1 cellular context compared by ENCODE assay signal in genomic region chr19:53057904-53058579, GRCh38.
A peak's percentile ranks its signal among the peaks of the same experiment; 100 is the strongest.
TF ChIP-seq lines count a peak whose summit lies in the region.

No MANE protein-coding gene starts in this region.

TF ChIP-seq in IMR-90, 13 proteins besides CTCF, POLR2A, EP300 and RAD21 (continued from another document):
- TF ChIP-seq, protein P1, sequence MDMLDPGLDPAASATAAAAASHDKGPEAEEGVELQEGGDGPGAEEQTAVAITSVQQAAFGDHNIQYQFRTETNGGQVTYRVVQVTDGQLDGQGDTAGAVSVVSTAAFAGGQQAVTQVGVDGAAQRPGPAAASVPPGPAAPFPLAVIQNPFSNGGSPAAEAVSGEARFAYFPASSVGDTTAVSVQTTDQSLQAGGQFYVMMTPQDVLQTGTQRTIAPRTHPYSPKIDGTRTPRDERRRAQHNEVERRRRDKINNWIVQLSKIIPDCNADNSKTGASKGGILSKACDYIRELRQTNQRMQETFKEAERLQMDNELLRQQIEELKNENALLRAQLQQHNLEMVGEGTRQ (IDR thresholded peaks at IDR 0.05; ENCODE audit: low read depth, low read length): no peak
- TF ChIP-seq NFE2L2 (IDR thresholded peaks at IDR 0.05; ENCODE audit: low read depth, low read length) (no peak), SMC3 (IDR thresholded peaks at IDR 0.05; ENCODE audit: low read depth, low read length) (no peak), CHD1 (IDR thresholded peaks at IDR 0.05; ENCODE audit: low read depth, low read length) (no peak), RCOR1 (IDR thresholded peaks at IDR 0.05; ENCODE audit: insufficient replicate concordance, low read length) (no peak), BHLHE40 (IDR thresholded peaks at IDR 0.05; ENCODE audit: low read depth, low read length) (peak; percentile 28; the same call in 1 of the 2 replicates), FOS (IDR thresholded peaks at IDR 0.05; ENCODE audit: low read depth, low read length) (no peak), RFX5 (IDR thresholded peaks at IDR 0.05; ENCODE audit: low read depth, low read length) (no peak), CEBPB (IDR thresholded peaks at IDR 0.05; ENCODE audit: low read depth, low read length) (no peak), MAZ (IDR thresholded peaks at IDR 0.05; ENCODE audit: borderline replicate concordance, low read depth, low read length) (no peak), MAFK (IDR thresholded peaks at IDR 0.05; ENCODE audit: low read depth, low read length) (no peak)
- TF ChIP-seq, protein P2, sequence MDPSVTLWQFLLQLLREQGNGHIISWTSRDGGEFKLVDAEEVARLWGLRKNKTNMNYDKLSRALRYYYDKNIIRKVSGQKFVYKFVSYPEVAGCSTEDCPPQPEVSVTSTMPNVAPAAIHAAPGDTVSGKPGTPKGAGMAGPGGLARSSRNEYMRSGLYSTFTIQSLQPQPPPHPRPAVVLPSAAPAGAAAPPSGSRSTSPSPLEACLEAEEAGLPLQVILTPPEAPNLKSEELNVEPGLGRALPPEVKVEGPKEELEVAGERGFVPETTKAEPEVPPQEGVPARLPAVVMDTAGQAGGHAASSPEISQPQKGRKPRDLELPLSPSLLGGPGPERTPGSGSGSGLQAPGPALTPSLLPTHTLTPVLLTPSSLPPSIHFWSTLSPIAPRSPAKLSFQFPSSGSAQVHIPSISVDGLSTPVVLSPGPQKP (IDR thresholded peaks at IDR 0.05; ENCODE audit: borderline replicate concordance, low read depth, low read length): no peak
TF ChIP-seq in IMR-90: peak in this region for 2.
